In genomic region chr10:79149345-79149661, GRCh38 we compare ENCODE assay signal across 10 cellular contexts.
DNase-seq lines count a peak whose midpoint lies in the region; ATAC-seq and TF ChIP-seq lines count a peak whose summit lies in the region.
"Had no signal": no experiment of that assay in that cellular context is flagged by ENCODE, and none has a peak within 500 bp of the region (broad histone marks: within the 10 kb centered on the region; RNA-seq: fewer than 3 reads in every experiment).

No MANE protein-coding gene starts in this region.

- CTCF ChIA-PET in CD4-positive, alpha-beta T cell (lab: Charles Lee), result no interaction called here
- CTCF ChIA-PET in T-cell (lab: Charles Lee), result no interaction called here

- H3K27ac ChIP-seq in CD4-positive, alpha-beta T cell (ENCODE audit: low read depth, low read length), result peak overlapping the region; percentile 36
- peak overlapping the region; percentile 80 for H3K27ac ChIP-seq in rectal smooth muscle tissue (ENCODE audit: low read depth, low read length)

- H3K9ac ChIP-seq in rectal smooth muscle tissue (ENCODE audit: low read length), result no peak overlapping the region

- no peaks in the 10 kb centered on the region for H3K27me3 Mint-ChIP-seq in CD4-positive, alpha-beta T cell
- H3K27me3 Mint-ChIP-seq in T-cell, result no peaks in the 10 kb centered on the region
- H3K27me3 Mint-ChIP-seq in glutamatergic neuron (ENCODE audit: unreplicated experiment), result peaks cover 9% of the 10 kb centered on the region

- H3K36me3 Mint-ChIP-seq in CD4-positive, alpha-beta T cell (ENCODE audit: low read depth), result no peaks in the 10 kb centered on the region
- H3K36me3 Mint-ChIP-seq in T-cell (no peaks in the 10 kb centered on the region), glutamatergic neuron (ENCODE audit: unreplicated experiment) (no peaks in the 10 kb centered on the region)

- peak overlapping the region; percentile 2 for H3K4me3 ChIP-seq in rectal smooth muscle tissue (ENCODE audit: low read length)

- no peak for DNase-seq in CD4-positive, alpha-beta T cell
- DNase-seq in T-cell (no peak), glutamatergic neuron (no peak), hippocampal formation (lab: John Stamatoyannopoulos, UW) (no peak), DMS153 treated with DMSO at 0.1 percent for 48 hours (lab: John Stamatoyannopoulos, UW; ENCODE audit: unreplicated experiment) (no peak), AG20443 (ENCODE audit: low spot score) (no peak), H4 (ENCODE audit: low spot score) (no peak)
- DNase-seq: DMS53, NCI-H774 had no signal

- no peak overlapping the region for H3K4me3 Mint-ChIP-seq in CD4-positive, alpha-beta T cell
- H3K4me3 Mint-ChIP-seq in T-cell (peak overlapping the region in 1 of 3 donors; percentile 38), glutamatergic neuron (ENCODE audit: unreplicated experiment) (no peak overlapping the region)

- peaks cover 72% of the 10 kb centered on the region for H3K4me1 ChIP-seq in rectal smooth muscle tissue (ENCODE audit: control insufficient read depth, insufficient read depth, low read length)

- H3K4me1 Mint-ChIP-seq in CD4-positive, alpha-beta T cell (ENCODE audit: low read depth), result peaks cover 60% of the 10 kb centered on the region
- H3K4me1 Mint-ChIP-seq in T-cell (peaks cover 55 to 70% (median 66%) of the 10 kb centered on the region in 3 donors), glutamatergic neuron (ENCODE audit: low read depth, unreplicated experiment) (peaks cover 22% of the 10 kb centered on the region)

- POLR2A ChIA-PET in CD4-positive, alpha-beta T cell (lab: Charles Lee), result interaction anchor here (1.3 kb wide), 1 partner anchor 12 kb away, joined by 4 read pairs; no protein-coding TSS in a partner anchor
- POLR2A ChIA-PET in T-cell (lab: Charles Lee), result interaction anchor here in 1 of 2 donors (0.6 kb wide), 1 partner anchor 153 kb away, joined by 4 read pairs; no protein-coding TSS in a partner anchor

- no peak for ATAC-seq in CD4-positive, alpha-beta T cell (ENCODE audit: poor library complexity)
- no peak for ATAC-seq in T-cell (replicated peaks in 1 of 4)

- no peaks in the 10 kb centered on the region for H3K27me3 ChIP-seq in CD4-positive, alpha-beta T cell (ENCODE audit: control insufficient read depth, insufficient read depth, low read length)
- H3K27me3 ChIP-seq in rectal smooth muscle tissue (ENCODE audit: control insufficient read depth, insufficient read depth, low read length), result no peaks in the 10 kb centered on the region

- no peaks in the 10 kb centered on the region for H3K9me3 Mint-ChIP-seq in CD4-positive, alpha-beta T cell
- H3K9me3 Mint-ChIP-seq in T-cell, result no peaks in the 10 kb centered on the region
- H3K9me3 Mint-ChIP-seq in glutamatergic neuron (ENCODE audit: unreplicated experiment), result peaks cover 4% of the 10 kb centered on the region

- H3K9me3 ChIP-seq in CD4-positive, alpha-beta T cell (ENCODE audit: control insufficient read depth, low read length), result no peaks in the 10 kb centered on the region

- no peak for TF ChIP-seq CTCF in CD4-positive, alpha-beta T cell (IDR thresholded peaks at IDR 0.05)
- TF ChIP-seq CTCF in glutamatergic neuron (IDR thresholded peaks at IDR 0.05; ENCODE audit: partially characterized antibody, unreplicated experiment), result no peak

- peak overlapping the region; percentile 75 for H3K27ac Mint-ChIP-seq in CD4-positive, alpha-beta T cell
- H3K27ac Mint-ChIP-seq in T-cell (peak overlapping the region; percentile 87 to 89), glutamatergic neuron (ENCODE audit: unreplicated experiment) (peak overlapping the region; percentile 78)

- no peaks in the 10 kb centered on the region for H3K36me3 ChIP-seq in rectal smooth muscle tissue (ENCODE audit: control insufficient read depth, insufficient read depth, low read length)

- intact Hi-C loops in CD4-positive, alpha-beta T cell (cut with DNase I, micrococcal nuclease), result loop anchor here in 1 of 2 experiments (5.0 kb wide), 1 partner anchor 77 kb away; no protein-coding TSS in a partner anchor
